In genomic region chr2:207328944-207329386, GRCh38 we compare ENCODE assay signal across 2 cellular contexts.
TF ChIP-seq lines count a peak whose summit lies in the region.

No MANE protein-coding gene starts in this region.

TF ChIP-seq in A549, 52 proteins besides CTCF, POLR2A, EP300 and RAD21 (continued from another document):
- TF ChIP-seq HMGXB4 (CRISPR knock-in tag; IDR thresholded peaks at IDR 0.05; ENCODE audit: borderline replicate concordance) (no peak), MYC (IDR thresholded peaks at IDR 0.05; ENCODE audit: borderline replicate concordance, low read length) (no peak), EHMT2 (IDR thresholded peaks at IDR 0.05; ENCODE audit: low read depth) (no peak), HDAC2 (IDR thresholded peaks at IDR 0.05) (no peak)

TF ChIP-seq in HepG2, 621 proteins besides CTCF, POLR2A, EP300 and RAD21 (continued from another document):
- no peak for TF ChIP-seq NFRKB (IDR thresholded peaks at IDR 0.05)
- no peak for TF ChIP-seq CSRNP1 (CRISPR knock-in tag; IDR thresholded peaks at IDR 0.05)
- no peak for TF ChIP-seq ZNF7 (CRISPR knock-in tag; IDR thresholded peaks at IDR 0.05)
TF ChIP-seq in HepG2: peak in this region for 0.
